Comparison of ENCODE assay signal across 17 cellular contexts in genomic region chr17:393806-394717, GRCh38. TPM values are rescaled to one million over a fixed set of nuclear protein-coding genes. Genes with fewer than 3 reads are reported as not detected.
DNase-seq lines count a peak whose midpoint lies in the region; ATAC-seq, FAIRE-seq and TF ChIP-seq lines count a peak whose summit lies in the region.
"Had no signal": no experiment of that assay in that cellular context is flagged by ENCODE, and none has a peak within 500 bp of the region (broad histone marks: within the 10 kb centered on the region; RNA-seq: fewer than 3 reads in every experiment).

No MANE protein-coding gene starts in this region.

- H3K4me2 ChIP-seq in K562 (ENCODE audit: insufficient read depth, low read length) = peak overlapping the region; percentile 49

- intact Hi-C loops in Right ventricle myocardium superior (cut with DNase I) = no loop called here
- intact Hi-C loops in K562 (cut with micrococcal nuclease) = no loop called here
- intact Hi-C loops in mucosa of descending colon (cut with DNase I, micrococcal nuclease) = loop anchor here in 1 of 2 donors (5.0 kb wide), 1 partner anchor 247 kb away; no protein-coding TSS in a partner anchor

- TF ChIP-seq POLR2A in K562 (conservative IDR thresholded peaks at IDR 0.05) = no peak
- TF ChIP-seq POLR2A in upper lobe of left lung (IDR thresholded peaks at IDR 0.05) = no peak

- CTCF ChIA-PET in K562 (lab: Yijun Ruan, JAX; ENCODE audit: low intra/inter-chr PET ratio) = interaction anchor here (0.6 kb wide), 1 partner anchor 15 kb away, joined by 3 read pairs; no protein-coding TSS in a partner anchor

- H3K27ac ChIP-seq in right atrium auricular region = no peak overlapping the region
- H3K27ac ChIP-seq in K562 (ENCODE audit: extremely low read depth, low read depth, low read length) = no peak overlapping the region
- H3K27ac ChIP-seq in upper lobe of left lung = no peak overlapping the region
- H3K27ac ChIP-seq in coronary artery = no peak overlapping the region
- H3K27ac ChIP-seq: epithelial cell of prostate, SJSA1, testis had no signal

- H3K9me1 ChIP-seq in K562 (ENCODE audit: control insufficient read depth, insufficient read depth, low read length) = no peaks in the 10 kb centered on the region

- H3K36me3 Mint-ChIP-seq in immature natural killer cell = no peaks in the 10 kb centered on the region

- DNase-seq in Right ventricle myocardium superior (no peak), right atrium auricular region (ENCODE audit: low spot score) (no peak), K562 (ENCODE audit: extremely low read depth in 1 of 4, low spot score in 3 of 4) (peak in 2 of 4 experiments; percentile 25 to 49), mucosa of descending colon (no peak), upper lobe of left lung (no peak), immature natural killer cell (no peak), coronary artery (ENCODE audit: low spot score) (no peak)
- DNase-seq: activated T-cell treated with anti-CD3 and anti-CD28 coated beads, Interleukin-2, amount 50 U/mL, for 48 hours; GDM1; H7; NCI-H1930; NCI-H446; testis had no signal

- peak overlapping the region; percentile 55 for H2AFZ ChIP-seq in K562 (ENCODE audit: low read depth, low read length)

- H3K27ac Mint-ChIP-seq in immature natural killer cell = peak overlapping the region in 1 of 6 donors; percentile 20

- H3K9me3 ChIP-seq in right atrium auricular region = no peaks in the 10 kb centered on the region
- no peaks in the 10 kb centered on the region for H3K9me3 ChIP-seq in K562 (replicated peaks; ENCODE audit: control insufficient read depth, insufficient read depth, low read depth, low read length)
- no peaks in the 10 kb centered on the region for H3K9me3 ChIP-seq in mucosa of descending colon
- H3K9me3 ChIP-seq in upper lobe of left lung = no peaks in the 10 kb centered on the region
- H3K9me3 ChIP-seq: SJSA1, testis had no signal

- no peak for FAIRE-seq in K562 (lab: Jason Lieb, UNC)
- FAIRE-seq: D721Med had no signal

- in situ Hi-C loops in K562 (cut with MboI) = no loop called here

- 8% methylated on average over 15 of the region's 19 CpGs for WGBS in K562 (ENCODE audit: insufficient coverage, low coverage, missing lambda C conversion rate)
- 66 to 68% methylated on average over 17 to 19 of the region's 19 CpGs for WGBS in upper lobe of left lung, 2 donors

- TF ChIP-seq RAD21 in K562 (CRISPR knock-in tag; conservative IDR thresholded peaks at IDR 0.05 in 1 of 2, IDR thresholded peaks at IDR 0.05 in 1 of 2) = no peak

- no peaks in the 10 kb centered on the region for H4K20me1 ChIP-seq in K562 (replicated peaks; ENCODE audit: control insufficient read depth, insufficient read depth, low read length)

- no TSS peak for BruUV-seq in K562 (replicated peaks; lab: Mats Ljungman, UMichigan)

- no peaks in the 10 kb centered on the region for H3K4me1 Mint-ChIP-seq in immature natural killer cell

- H3K4me3 Mint-ChIP-seq in immature natural killer cell = no peak overlapping the region

- no peaks in the 10 kb centered on the region for H3K4me1 ChIP-seq in right atrium auricular region
- peaks cover 0 to 4% of the 10 kb centered on the region in 2 experiments; a peak in 1 of 5 replicates for H3K4me1 ChIP-seq in K562 (replicated peaks in 1 of 2; ENCODE audit: control insufficient read depth in 2 of 2, insufficient read depth in 2 of 2, low read length in 2 of 2)
- H3K4me1 ChIP-seq in mucosa of descending colon (ENCODE audit: low read depth) = no peaks in the 10 kb centered on the region
- peaks cover 0 to 6% (median 3%) of the 10 kb centered on the region in 4 donors for H3K4me1 ChIP-seq in upper lobe of left lung
- H3K4me1 ChIP-seq: SJSA1 had no signal

- no peaks in the 10 kb centered on the region for H3K9me3 Mint-ChIP-seq in immature natural killer cell

- no peak overlapping the region for H3K4me3 ChIP-seq in right atrium auricular region
- no peak overlapping the region for H3K4me3 ChIP-seq in K562
- H3K4me3 ChIP-seq in mucosa of descending colon = no peak overlapping the region
- no peak overlapping the region for H3K4me3 ChIP-seq in upper lobe of left lung
- H3K4me3 ChIP-seq in coronary artery = no peak overlapping the region
- H3K4me3 ChIP-seq: SJSA1, testis had no signal

- ATAC-seq in Right ventricle myocardium superior (ENCODE audit: poor library complexity) = peak; percentile 18
- ATAC-seq in K562 = no peak
- ATAC-seq in mucosa of descending colon = peak; percentile 44
- ATAC-seq in upper lobe of left lung (ENCODE audit: low FRiP score in 2 of 2) = peak; percentile 8 to 46
- no peak for ATAC-seq in GM21737 (IDR thresholded peaks at IDR 0.05; ENCODE audit: unreplicated experiment)

- peak overlapping the region in 1 of 2 experiments; percentile 61; a peak in 1 of 4 replicates for H3K9ac ChIP-seq in K562 (ENCODE audit: insufficient read depth in 1 of 2, low read depth in 2 of 2, low read length in 2 of 2)

- POLR2A ChIA-PET in K562 (lab: Yijun Ruan, JAX) = interaction anchor here (0.7 kb wide), 1 partner anchor 13 kb away, joined by 3 read pairs; no protein-coding TSS in a partner anchor

- no peaks in the 10 kb centered on the region for H3K36me3 ChIP-seq in right atrium auricular region
- H3K36me3 ChIP-seq in K562 (ENCODE audit: control insufficient read depth, insufficient read depth, low read length) = no peaks in the 10 kb centered on the region
- H3K36me3 ChIP-seq in mucosa of descending colon (ENCODE audit: low read depth) = no peaks in the 10 kb centered on the region
- no peaks in the 10 kb centered on the region for H3K36me3 ChIP-seq in upper lobe of left lung
- H3K36me3 ChIP-seq: SJSA1 had no signal

- H3K27me3 Mint-ChIP-seq in immature natural killer cell (ENCODE audit: low read depth in 3 of 3) = peaks cover 0 to 4% (median 2%) of the 10 kb centered on the region in 3 donors

- no peaks in the 10 kb centered on the region for H3K79me2 ChIP-seq in K562 (ENCODE audit: control insufficient read depth, insufficient read depth, low read length)

- TF ChIP-seq EP300 in K562 (IDR thresholded peaks at IDR 0.05; ENCODE audit: low read length) = no peak
- no peak for TF ChIP-seq EP300 in upper lobe of left lung (IDR thresholded peaks at IDR 0.05)

- H3K27me3 ChIP-seq in right atrium auricular region (no peaks in the 10 kb centered on the region), K562 (ENCODE audit: control insufficient read depth in 2 of 2, insufficient read depth in 2 of 2, low read length in 2 of 2) (peaks cover 6 to 26% of the 10 kb centered on the region in 2 experiments; a peak in 4 of 5 replicates), upper lobe of left lung (no peaks in the 10 kb centered on the region)
- H3K27me3 ChIP-seq: SJSA1, testis had no signal

- no peak for TF ChIP-seq CTCF in right atrium auricular region (IDR thresholded peaks at IDR 0.05)
- no peak for TF ChIP-seq CTCF in K562 (IDR thresholded peaks at IDR 0.05 in 2 of 3, conservative IDR thresholded peaks at IDR 0.05 in 1 of 3; ENCODE audit: insufficient read depth in 2 of 3, low read depth in 1 of 3, low read length in 3 of 3)
- no peak for TF ChIP-seq CTCF in mucosa of descending colon (IDR thresholded peaks at IDR 0.05)
- no peak for TF ChIP-seq CTCF in upper lobe of left lung (IDR thresholded peaks at IDR 0.05)
- TF ChIP-seq CTCF in coronary artery (IDR thresholded peaks at IDR 0.05) = no peak

RNA-seq across cellular contexts. Expression of gene RPH3AL, which starts 41.5 kb away (rescaled TPM):
- 4.6 TPM for total RNA-seq in Right ventricle myocardium superior
- total RNA-seq in right atrium auricular region = 10 to 100 TPM in 1 of 2 donors, 1 to 10 TPM in 1; 7.2 to 13.1 TPM
- total RNA-seq in K562 (2011; cell fraction: chromatin; rRNA removed; ENCODE audit: low replicate concordance) = 2.4 and 4.9 TPM in 2 replicates
- total RNA-seq in K562 (2011; cell fraction: nucleolus; rRNA removed) = 3.2 and 5.9 TPM in 2 replicates
- total RNA-seq in K562 (2011; cell fraction: nucleoplasm; rRNA removed) = 1.5 and 3.0 TPM in 2 replicates
- 0.86 and 1.2 TPM in 2 replicates for total RNA-seq in K562 (2014; rRNA removed)
- 0.25 and 0.93 TPM in 2 replicates for total RNA-seq in K562 (2014; rRNA removed; fragmentation: Illumina TruSeq; extraction: Trizol)
- 0.29 and 0.38 TPM in 2 replicates for total RNA-seq in K562 (2015; rRNA removed; fragmentation: Illumina TruSeq; extraction: Trizol)
- 1.7 and 2.3 TPM in 2 replicates for total RNA-seq in K562 (2021)
- 0.45 and 0.52 TPM in 2 replicates for polyA plus RNA-seq in K562 (2011; rRNA removed)
- polyA plus RNA-seq in K562 (2011; cell fraction: cytosol; rRNA removed) = 0.40 and 1.8 TPM in 2 replicates
- 0.77 and 1.1 TPM in 2 replicates for polyA plus RNA-seq in K562 (2011; cell fraction: nucleus; rRNA removed)
- polyA plus RNA-seq in K562 (2012) = 1.1 and 2.7 TPM in 2 replicates
- 0.39 and 0.76 TPM in 2 replicates for polyA plus RNA-seq in K562 (2014; fragmentation: Illumina TruSeq; extraction: Trizol)
- polyA plus RNA-seq in K562 (2014; fragmentation: Nextera tagmentation; extraction: Ambion mirVana) = under 1 TPM; 0.18 to 0.20 TPM
- 0.64 and 1.6 TPM in 2 replicates for polyA plus RNA-seq in K562 (2014; rRNA removed)
- 0.35 TPM in 1 of 2 replicates, not detected in the other for polyA minus RNA-seq in K562 (2011; rRNA and poly(A)+ RNA removed)
- 0.86 TPM in 1 of 2 replicates, not detected in the other for polyA minus RNA-seq in K562 (2011; cell fraction: cytosol; rRNA and poly(A)+ RNA removed)
- polyA minus RNA-seq in K562 (2011; cell fraction: nucleus; rRNA and poly(A)+ RNA removed) = 0.44 and 1.6 TPM in 2 replicates
- 10 to 100 TPM; 24.0 to 44.1 (median 36.7) TPM for total RNA-seq in mucosa of descending colon
- 10 to 100 TPM; 33.6 to 93.2 (median 54.3) TPM for total RNA-seq in upper lobe of left lung
- polyA plus RNA-seq in immature natural killer cell = 10 to 100 TPM in 1 of 3 donors, 1 to 10 TPM in 2; 4.2 to 10.3 (median 4.5) TPM

RNA-seq across cellular contexts. Expression of gene RFLNB, which starts 51.7 kb away (rescaled TPM):
- 19.6 TPM for total RNA-seq in Right ventricle myocardium superior
- total RNA-seq in right atrium auricular region = 10 to 100 TPM in 1 of 2 donors, 1 to 10 TPM in 1; 9.5 to 16.8 TPM
- total RNA-seq in K562 (2011; cell fraction: chromatin; rRNA removed; ENCODE audit: low replicate concordance) = 1.3 and 1.9 TPM in 2 replicates
- 1.1 and 1.3 TPM in 2 replicates for total RNA-seq in K562 (2011; cell fraction: nucleolus; rRNA removed)
- 1.8 and 2.8 TPM in 2 replicates for total RNA-seq in K562 (2011; cell fraction: nucleoplasm; rRNA removed)
- 6.4 and 9.8 TPM in 2 replicates for total RNA-seq in K562 (2014; rRNA removed)
- total RNA-seq in K562 (2014; rRNA removed; fragmentation: Illumina TruSeq; extraction: Trizol) = 5.6 and 5.9 TPM in 2 replicates
- 4.6 and 4.9 TPM in 2 replicates for total RNA-seq in K562 (2015; rRNA removed; fragmentation: Illumina TruSeq; extraction: Trizol)
- 8.8 and 10.0 TPM in 2 replicates for total RNA-seq in K562 (2021)
- polyA plus RNA-seq in K562 (2011; rRNA removed) = 0.95 and 1.8 TPM in 2 replicates
- 1.1 and 2.8 TPM in 2 replicates for polyA plus RNA-seq in K562 (2011; cell fraction: cytosol; rRNA removed)
- 0.52 and 1.4 TPM in 2 replicates for polyA plus RNA-seq in K562 (2011; cell fraction: nucleus; rRNA removed)
- 5.3 and 7.7 TPM in 2 replicates for polyA plus RNA-seq in K562 (2012)
- 4.6 and 6.8 TPM in 2 replicates for polyA plus RNA-seq in K562 (2014; fragmentation: Illumina TruSeq; extraction: Trizol)
- polyA plus RNA-seq in K562 (2014; fragmentation: Nextera tagmentation; extraction: Ambion mirVana) = 1 to 10 TPM in 1 of 2 experiments, under 1 TPM in 1; 0.92 to 1.1 TPM
- 5.0 and 7.2 TPM in 2 replicates for polyA plus RNA-seq in K562 (2014; rRNA removed)
- polyA minus RNA-seq in K562 (2011; rRNA and poly(A)+ RNA removed) = 0.54 and 1.3 TPM in 2 replicates
- 1.5 and 1.9 TPM in 2 replicates for polyA minus RNA-seq in K562 (2011; cell fraction: cytosol; rRNA and poly(A)+ RNA removed)
- 0.27 and 0.33 TPM in 2 replicates for polyA minus RNA-seq in K562 (2011; cell fraction: nucleus; rRNA and poly(A)+ RNA removed)
- total RNA-seq in mucosa of descending colon = 10 to 100 TPM in 1 of 3 donors, 1 to 10 TPM in 2; 3.7 to 21.8 (median 5.6) TPM
- total RNA-seq in upper lobe of left lung = 10 to 100 TPM in 4 of 6 donors, 1 to 10 TPM in 2; 7.3 to 28.1 (median 12.1) TPM
- polyA plus RNA-seq in immature natural killer cell = 10 to 100 TPM in 2 of 3 donors, 1 to 10 TPM in 1; 7.0 to 16.4 (median 10.4) TPM

Comparison
In these comparisons a context has a peak if more than half of its experiments do, and no peak if none do; other contexts are left out.
1. ATAC-seq: peak in Right ventricle myocardium superior (single experiment), mucosa of descending colon (single experiment) and upper lobe of left lung (2 of 2); none in K562 (single experiment) and GM21737 (single experiment).